In the genomic region with DNA sequence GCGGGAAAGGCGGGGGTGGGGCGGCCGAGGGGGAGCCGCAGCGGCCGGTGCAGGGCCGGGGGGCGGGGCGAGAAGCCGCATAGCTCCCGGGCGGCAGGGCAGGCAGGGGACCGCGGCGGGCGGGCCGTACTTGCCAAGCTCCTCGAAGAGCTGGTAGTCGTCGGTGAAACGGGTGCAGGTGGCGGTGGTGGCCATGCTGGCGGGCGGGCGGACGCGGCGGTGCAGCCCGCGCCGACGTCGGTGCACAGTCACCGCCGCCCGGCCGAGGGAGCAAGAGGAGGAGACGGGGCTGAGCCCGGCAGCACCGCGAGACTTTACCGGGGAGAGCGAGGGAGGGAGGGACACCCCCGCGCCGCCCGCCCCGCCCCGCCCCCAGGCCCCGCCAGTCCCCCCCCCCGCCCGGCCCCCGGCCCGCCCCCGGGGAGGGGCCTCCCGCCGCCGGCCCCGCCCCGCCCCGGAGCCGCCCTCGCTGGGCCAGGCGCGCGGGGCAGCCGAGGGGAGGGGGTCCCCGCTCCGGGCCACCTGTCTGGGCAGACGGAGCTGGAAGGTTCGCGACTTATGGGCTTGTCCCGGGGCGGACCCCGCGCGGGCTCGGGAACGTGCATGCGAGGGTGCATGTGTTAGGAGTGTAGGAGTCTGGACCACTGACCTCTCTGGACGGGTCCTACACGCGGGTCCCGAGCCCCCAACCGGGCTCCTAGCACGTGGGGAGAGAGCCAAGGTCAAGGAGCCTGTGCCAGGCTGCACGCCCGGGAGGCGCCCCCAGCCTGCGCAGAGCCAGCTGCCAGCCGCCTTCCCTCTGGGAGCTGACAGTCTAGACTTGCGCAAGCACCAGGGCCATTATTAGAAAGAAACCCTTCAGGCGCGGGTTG, we compare ENCODE assay signal across 1 cellular context.
TF ChIP-seq lines count a peak whose summit lies in the region.

A gene (minus strand): TSS at position 289 of the 872 bp plus-strand sequence. CDS start 94 bp downstream, at position 195.

TF ChIP-seq in HepG2, 621 proteins besides CTCF, POLR2A, EP300 and RAD21 (continued from another document and continues in another):
- TF ChIP-seq, protein P1, sequence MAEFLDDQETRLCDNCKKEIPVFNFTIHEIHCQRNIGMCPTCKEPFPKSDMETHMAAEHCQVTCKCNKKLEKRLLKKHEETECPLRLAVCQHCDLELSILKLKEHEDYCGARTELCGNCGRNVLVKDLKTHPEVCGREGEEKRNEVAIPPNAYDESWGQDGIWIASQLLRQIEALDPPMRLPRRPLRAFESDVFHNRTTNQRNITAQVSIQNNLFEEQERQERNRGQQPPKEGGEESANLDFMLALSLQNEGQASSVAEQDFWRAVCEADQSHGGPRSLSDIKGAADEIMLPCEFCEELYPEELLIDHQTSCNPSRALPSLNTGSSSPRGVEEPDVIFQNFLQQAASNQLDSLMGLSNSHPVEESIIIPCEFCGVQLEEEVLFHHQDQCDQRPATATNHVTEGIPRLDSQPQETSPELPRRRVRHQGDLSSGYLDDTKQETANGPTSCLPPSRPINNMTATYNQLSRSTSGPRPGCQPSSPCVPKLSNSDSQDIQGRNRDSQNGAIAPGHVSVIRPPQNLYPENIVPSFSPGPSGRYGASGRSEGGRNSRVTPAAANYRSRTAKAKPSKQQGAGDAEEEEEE (CRISPR knock-in tag; IDR thresholded peaks at IDR 0.05; ENCODE audit: borderline replicate concordance): no peak
- no peak for TF ChIP-seq ZNF232 (CRISPR knock-in tag; IDR thresholded peaks at IDR 0.05; ENCODE audit: borderline replicate concordance)
- no peak for TF ChIP-seq ZNF674 (CRISPR knock-in tag; IDR thresholded peaks at IDR 0.05; ENCODE audit: low read depth)
- TF ChIP-seq, protein P2, sequence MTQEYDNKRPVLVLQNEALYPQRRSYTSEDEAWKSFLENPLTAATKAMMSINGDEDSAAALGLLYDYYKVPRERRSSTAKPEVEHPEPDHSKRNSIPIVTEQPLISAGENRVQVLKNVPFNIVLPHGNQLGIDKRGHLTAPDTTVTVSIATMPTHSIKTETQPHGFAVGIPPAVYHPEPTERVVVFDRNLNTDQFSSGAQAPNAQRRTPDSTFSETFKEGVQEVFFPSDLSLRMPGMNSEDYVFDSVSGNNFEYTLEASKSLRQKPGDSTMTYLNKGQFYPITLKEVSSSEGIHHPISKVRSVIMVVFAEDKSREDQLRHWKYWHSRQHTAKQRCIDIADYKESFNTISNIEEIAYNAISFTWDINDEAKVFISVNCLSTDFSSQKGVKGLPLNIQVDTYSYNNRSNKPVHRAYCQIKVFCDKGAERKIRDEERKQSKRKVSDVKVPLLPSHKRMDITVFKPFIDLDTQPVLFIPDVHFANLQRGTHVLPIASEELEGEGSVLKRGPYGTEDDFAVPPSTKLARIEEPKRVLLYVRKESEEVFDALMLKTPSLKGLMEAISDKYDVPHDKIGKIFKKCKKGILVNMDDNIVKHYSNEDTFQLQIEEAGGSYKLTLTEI (CRISPR knock-in tag; conservative IDR thresholded peaks at IDR 0.05): no peak
- 0 out of 2 replicates have a peak, but pooled peaks have one; percentile 32 for TF ChIP-seq ZFP37 (CRISPR knock-in tag; IDR thresholded peaks at IDR 0.05; ENCODE audit: borderline replicate concordance)
- TF ChIP-seq GATAD2A (CRISPR knock-in tag; IDR thresholded peaks at IDR 0.05): peak; percentile 38; the same call in 1 of the 2 replicates
- TF ChIP-seq, protein P3, sequence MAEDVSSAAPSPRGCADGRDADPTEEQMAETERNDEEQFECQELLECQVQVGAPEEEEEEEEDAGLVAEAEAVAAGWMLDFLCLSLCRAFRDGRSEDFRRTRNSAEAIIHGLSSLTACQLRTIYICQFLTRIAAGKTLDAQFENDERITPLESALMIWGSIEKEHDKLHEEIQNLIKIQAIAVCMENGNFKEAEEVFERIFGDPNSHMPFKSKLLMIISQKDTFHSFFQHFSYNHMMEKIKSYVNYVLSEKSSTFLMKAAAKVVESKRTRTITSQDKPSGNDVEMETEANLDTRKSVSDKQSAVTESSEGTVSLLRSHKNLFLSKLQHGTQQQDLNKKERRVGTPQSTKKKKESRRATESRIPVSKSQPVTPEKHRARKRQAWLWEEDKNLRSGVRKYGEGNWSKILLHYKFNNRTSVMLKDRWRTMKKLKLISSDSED (CRISPR knock-in tag; IDR thresholded peaks at IDR 0.05): no peak
- peak; percentile 79 for TF ChIP-seq BCL6 (CRISPR knock-in tag; IDR thresholded peaks at IDR 0.05)
- TF ChIP-seq, protein P4, sequence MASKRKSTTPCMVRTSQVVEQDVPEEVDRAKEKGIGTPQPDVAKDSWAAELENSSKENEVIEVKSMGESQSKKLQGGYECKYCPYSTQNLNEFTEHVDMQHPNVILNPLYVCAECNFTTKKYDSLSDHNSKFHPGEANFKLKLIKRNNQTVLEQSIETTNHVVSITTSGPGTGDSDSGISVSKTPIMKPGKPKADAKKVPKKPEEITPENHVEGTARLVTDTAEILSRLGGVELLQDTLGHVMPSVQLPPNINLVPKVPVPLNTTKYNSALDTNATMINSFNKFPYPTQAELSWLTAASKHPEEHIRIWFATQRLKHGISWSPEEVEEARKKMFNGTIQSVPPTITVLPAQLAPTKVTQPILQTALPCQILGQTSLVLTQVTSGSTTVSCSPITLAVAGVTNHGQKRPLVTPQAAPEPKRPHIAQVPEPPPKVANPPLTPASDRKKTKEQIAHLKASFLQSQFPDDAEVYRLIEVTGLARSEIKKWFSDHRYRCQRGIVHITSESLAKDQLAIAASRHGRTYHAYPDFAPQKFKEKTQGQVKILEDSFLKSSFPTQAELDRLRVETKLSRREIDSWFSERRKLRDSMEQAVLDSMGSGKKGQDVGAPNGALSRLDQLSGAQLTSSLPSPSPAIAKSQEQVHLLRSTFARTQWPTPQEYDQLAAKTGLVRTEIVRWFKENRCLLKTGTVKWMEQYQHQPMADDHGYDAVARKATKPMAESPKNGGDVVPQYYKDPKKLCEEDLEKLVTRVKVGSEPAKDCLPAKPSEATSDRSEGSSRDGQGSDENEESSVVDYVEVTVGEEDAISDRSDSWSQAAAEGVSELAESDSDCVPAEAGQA (IDR thresholded peaks at IDR 0.05; ENCODE audit: low read depth): no peak
- TF ChIP-seq, protein P4 (CRISPR knock-in tag; IDR thresholded peaks at IDR 0.05; ENCODE audit: borderline replicate concordance): no peak
- TF ChIP-seq ZNF746 (CRISPR knock-in tag; IDR thresholded peaks at IDR 0.05): no peak
- TF ChIP-seq, protein P5, sequence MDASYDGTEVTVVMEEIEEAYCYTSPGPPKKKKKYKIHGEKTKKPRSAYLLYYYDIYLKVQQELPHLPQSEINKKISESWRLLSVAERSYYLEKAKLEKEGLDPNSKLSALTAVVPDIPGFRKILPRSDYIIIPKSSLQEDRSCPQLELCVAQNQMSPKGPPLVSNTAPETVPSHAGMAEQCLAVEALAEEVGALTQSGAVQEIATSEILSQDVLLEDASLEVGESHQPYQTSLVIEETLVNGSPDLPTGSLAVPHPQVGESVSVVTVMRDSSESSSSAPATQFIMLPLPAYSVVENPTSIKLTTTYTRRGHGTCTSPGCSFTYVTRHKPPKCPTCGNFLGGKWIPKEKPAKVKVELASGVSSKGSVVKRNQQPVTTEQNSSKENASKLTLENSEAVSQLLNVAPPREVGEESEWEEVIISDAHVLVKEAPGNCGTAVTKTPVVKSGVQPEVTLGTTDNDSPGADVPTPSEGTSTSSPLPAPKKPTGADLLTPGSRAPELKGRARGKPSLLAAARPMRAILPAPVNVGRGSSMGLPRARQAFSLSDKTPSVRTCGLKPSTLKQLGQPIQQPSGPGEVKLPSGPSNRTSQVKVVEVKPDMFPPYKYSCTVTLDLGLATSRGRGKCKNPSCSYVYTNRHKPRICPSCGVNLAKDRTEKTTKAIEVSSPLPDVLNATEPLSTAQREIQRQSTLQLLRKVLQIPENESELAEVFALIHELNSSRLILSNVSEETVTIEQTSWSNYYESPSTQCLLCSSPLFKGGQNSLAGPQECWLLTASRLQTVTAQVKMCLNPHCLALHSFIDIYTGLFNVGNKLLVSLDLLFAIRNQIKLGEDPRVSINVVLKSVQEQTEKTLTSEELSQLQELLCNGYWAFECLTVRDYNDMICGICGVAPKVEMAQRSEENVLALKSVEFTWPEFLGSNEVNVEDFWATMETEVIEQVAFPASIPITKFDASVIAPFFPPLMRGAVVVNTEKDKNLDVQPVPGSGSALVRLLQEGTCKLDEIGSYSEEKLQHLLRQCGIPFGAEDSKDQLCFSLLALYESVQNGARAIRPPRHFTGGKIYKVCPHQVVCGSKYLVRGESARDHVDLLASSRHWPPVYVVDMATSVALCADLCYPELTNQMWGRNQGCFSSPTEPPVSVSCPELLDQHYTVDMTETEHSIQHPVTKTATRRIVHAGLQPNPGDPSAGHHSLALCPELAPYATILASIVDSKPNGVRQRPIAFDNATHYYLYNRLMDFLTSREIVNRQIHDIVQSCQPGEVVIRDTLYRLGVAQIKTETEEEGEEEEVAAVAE (CRISPR knock-in tag; IDR thresholded peaks at IDR 0.05; ENCODE audit: borderline replicate concordance): no peak
- TF ChIP-seq ZNF577 (CRISPR knock-in tag; IDR thresholded peaks at IDR 0.05; ENCODE audit: borderline replicate concordance, low read depth): no peak
- TF ChIP-seq TBX3 (IDR thresholded peaks at IDR 0.05; ENCODE audit: borderline replicate concordance): no peak
- TF ChIP-seq ZNF432 (CRISPR knock-in tag; IDR thresholded peaks at IDR 0.05; ENCODE audit: borderline replicate concordance): no peak
- TF ChIP-seq, protein P6, sequence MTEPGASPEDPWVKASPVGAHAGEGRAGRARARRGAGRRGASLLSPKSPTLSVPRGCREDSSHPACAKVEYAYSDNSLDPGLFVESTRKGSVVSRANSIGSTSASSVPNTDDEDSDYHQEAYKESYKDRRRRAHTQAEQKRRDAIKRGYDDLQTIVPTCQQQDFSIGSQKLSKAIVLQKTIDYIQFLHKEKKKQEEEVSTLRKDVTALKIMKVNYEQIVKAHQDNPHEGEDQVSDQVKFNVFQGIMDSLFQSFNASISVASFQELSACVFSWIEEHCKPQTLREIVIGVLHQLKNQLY (CRISPR knock-in tag; IDR thresholded peaks at IDR 0.05): no peak
- TF ChIP-seq NR2F2 (IDR thresholded peaks at IDR 0.05; ENCODE audit: borderline replicate concordance, low read depth): no peak
- TF ChIP-seq ZNF703 (CRISPR knock-in tag; IDR thresholded peaks at IDR 0.05; ENCODE audit: borderline replicate concordance): no peak
- 0 out of 2 replicates have a peak, but pooled peaks have one; percentile 39 for TF ChIP-seq ZNF441 (CRISPR knock-in tag; IDR thresholded peaks at IDR 0.05; ENCODE audit: borderline replicate concordance)
- TF ChIP-seq, protein P7, sequence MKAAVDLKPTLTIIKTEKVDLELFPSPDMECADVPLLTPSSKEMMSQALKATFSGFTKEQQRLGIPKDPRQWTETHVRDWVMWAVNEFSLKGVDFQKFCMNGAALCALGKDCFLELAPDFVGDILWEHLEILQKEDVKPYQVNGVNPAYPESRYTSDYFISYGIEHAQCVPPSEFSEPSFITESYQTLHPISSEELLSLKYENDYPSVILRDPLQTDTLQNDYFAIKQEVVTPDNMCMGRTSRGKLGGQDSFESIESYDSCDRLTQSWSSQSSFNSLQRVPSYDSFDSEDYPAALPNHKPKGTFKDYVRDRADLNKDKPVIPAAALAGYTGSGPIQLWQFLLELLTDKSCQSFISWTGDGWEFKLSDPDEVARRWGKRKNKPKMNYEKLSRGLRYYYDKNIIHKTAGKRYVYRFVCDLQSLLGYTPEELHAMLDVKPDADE (CRISPR knock-in tag; IDR thresholded peaks at IDR 0.05): no peak
- TF ChIP-seq NCOA2 (CRISPR knock-in tag; IDR thresholded peaks at IDR 0.05): no peak
- TF ChIP-seq, protein P8, sequence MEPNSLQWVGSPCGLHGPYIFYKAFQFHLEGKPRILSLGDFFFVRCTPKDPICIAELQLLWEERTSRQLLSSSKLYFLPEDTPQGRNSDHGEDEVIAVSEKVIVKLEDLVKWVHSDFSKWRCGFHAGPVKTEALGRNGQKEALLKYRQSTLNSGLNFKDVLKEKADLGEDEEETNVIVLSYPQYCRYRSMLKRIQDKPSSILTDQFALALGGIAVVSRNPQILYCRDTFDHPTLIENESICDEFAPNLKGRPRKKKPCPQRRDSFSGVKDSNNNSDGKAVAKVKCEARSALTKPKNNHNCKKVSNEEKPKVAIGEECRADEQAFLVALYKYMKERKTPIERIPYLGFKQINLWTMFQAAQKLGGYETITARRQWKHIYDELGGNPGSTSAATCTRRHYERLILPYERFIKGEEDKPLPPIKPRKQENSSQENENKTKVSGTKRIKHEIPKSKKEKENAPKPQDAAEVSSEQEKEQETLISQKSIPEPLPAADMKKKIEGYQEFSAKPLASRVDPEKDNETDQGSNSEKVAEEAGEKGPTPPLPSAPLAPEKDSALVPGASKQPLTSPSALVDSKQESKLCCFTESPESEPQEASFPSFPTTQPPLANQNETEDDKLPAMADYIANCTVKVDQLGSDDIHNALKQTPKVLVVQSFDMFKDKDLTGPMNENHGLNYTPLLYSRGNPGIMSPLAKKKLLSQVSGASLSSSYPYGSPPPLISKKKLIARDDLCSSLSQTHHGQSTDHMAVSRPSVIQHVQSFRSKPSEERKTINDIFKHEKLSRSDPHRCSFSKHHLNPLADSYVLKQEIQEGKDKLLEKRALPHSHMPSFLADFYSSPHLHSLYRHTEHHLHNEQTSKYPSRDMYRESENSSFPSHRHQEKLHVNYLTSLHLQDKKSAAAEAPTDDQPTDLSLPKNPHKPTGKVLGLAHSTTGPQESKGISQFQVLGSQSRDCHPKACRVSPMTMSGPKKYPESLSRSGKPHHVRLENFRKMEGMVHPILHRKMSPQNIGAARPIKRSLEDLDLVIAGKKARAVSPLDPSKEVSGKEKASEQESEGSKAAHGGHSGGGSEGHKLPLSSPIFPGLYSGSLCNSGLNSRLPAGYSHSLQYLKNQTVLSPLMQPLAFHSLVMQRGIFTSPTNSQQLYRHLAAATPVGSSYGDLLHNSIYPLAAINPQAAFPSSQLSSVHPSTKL (CRISPR knock-in tag; IDR thresholded peaks at IDR 0.05): no peak
- no peak for TF ChIP-seq ZZZ3 (CRISPR knock-in tag; IDR thresholded peaks at IDR 0.05; ENCODE audit: borderline replicate concordance)
- no peak for TF ChIP-seq PAX8 (CRISPR knock-in tag; IDR thresholded peaks at IDR 0.05; ENCODE audit: borderline replicate concordance)
- no peak for TF ChIP-seq TMF1 (CRISPR knock-in tag; IDR thresholded peaks at IDR 0.05; ENCODE audit: low read depth)
